8 cellular contexts compared by ENCODE assay signal in the genomic region with DNA sequence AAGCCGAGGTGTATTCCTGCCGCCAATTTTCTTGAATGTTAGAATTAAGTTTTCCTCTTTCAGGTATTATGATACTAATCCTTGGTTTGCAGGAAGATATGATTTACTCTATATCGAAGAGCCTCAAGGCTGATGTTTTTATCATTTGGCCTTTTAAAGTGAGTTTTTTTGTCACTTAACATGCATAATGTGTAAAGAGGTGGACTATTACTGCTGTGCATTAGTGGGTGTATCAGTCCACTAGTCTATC. TPM values are rescaled to one million over a fixed set of nuclear protein-coding genes. Genes with fewer than 3 reads are reported as not detected.
DNase-seq lines count a peak whose midpoint lies in the region; ATAC-seq and TF ChIP-seq lines count a peak whose summit lies in the region.

No MANE protein-coding gene starts in this region.

- no peak overlapping the region for H2AK5ac ChIP-seq in H9 (ENCODE audit: insufficient read length, low read length)

- H3K4me2 ChIP-seq in DND-41 (ENCODE audit: insufficient read depth, low read length) (peak overlapping the region; percentile 69), H9 (ENCODE audit: insufficient read depth, insufficient read length, low read length) (peak overlapping the region; percentile 65), SK-N-SH (peak overlapping the region; percentile 81)

- H4K91ac ChIP-seq in H9 (ENCODE audit: insufficient read length, low read depth, low read length), result no peak overlapping the region

- H3K27me3 ChIP-seq in DND-41 (ENCODE audit: insufficient read depth, low read length, poor library complexity) (no peaks in the 10 kb centered on the region), H9 (ENCODE audit: insufficient read depth, low read length) (no peaks in the 10 kb centered on the region), SK-N-SH (ENCODE audit: insufficient read depth) (no peaks in the 10 kb centered on the region), gastroesophageal sphincter (no peaks in the 10 kb centered on the region), stomach (no peaks in the 10 kb centered on the region)

- no peak overlapping the region for H4K8ac ChIP-seq in H9 (replicated peaks; ENCODE audit: insufficient read length, low read depth, low read length)

- H3K4me3 Mint-ChIP-seq in H9, result peak overlapping the region; percentile 95 to 97

- H3F3A ChIP-seq in SK-N-SH (replicated peaks; ENCODE audit: insufficient read depth), result peaks cover 14% of the 10 kb centered on the region

- no peaks in the 10 kb centered on the region for H3K9me2 ChIP-seq in SK-N-SH

- no peak overlapping the region for H2BK120ac ChIP-seq in H9 (ENCODE audit: low read depth, low read length, poor library complexity, severe bottlenecking)

- no peak overlapping the region for H3K14ac ChIP-seq in H9 (ENCODE audit: insufficient read depth, low read length)

- H3K4me1 Mint-ChIP-seq in H9, result peaks cover 7 to 9% of the 10 kb centered on the region in 2 experiments

- H3K23me2 ChIP-seq in H9 (ENCODE audit: insufficient read length, low read depth, low read length, poor library complexity, severe bottlenecking), result no peaks in the 10 kb centered on the region

- H2BK15ac ChIP-seq in H9 (ENCODE audit: low read depth, low read length), result no peak overlapping the region

- no peak for TF ChIP-seq EP300 in SK-N-SH (IDR thresholded peaks at IDR 0.05; ENCODE audit: borderline replicate concordance in 1 of 2, low read depth in 1 of 2, low read length in 1 of 2)
- no peak for TF ChIP-seq EP300 in gastroesophageal sphincter (IDR thresholded peaks at IDR 0.05)
- TF ChIP-seq EP300 in stomach (IDR thresholded peaks at IDR 0.05), result no peak

- no peak overlapping the region for H2BK20ac ChIP-seq in H9 (ENCODE audit: low read depth, low read length, poor library complexity, severe bottlenecking)

- peak overlapping the region in 1 of 3 experiments; percentile 100; a peak in 3 of 7 replicates for H3K27ac Mint-ChIP-seq in H9

- no peak overlapping the region for H2BK5ac ChIP-seq in H9 (ENCODE audit: insufficient read length, low read length)

- peaks cover 0 to 3% (median 2%) of the 10 kb centered on the region in 3 experiments; a peak in 2 of 7 replicates for H3K36me3 Mint-ChIP-seq in H9 (ENCODE audit: insufficient read depth in 1 of 3, low read depth in 3 of 3)

- no peak overlapping the region for H3K56ac ChIP-seq in H9 (ENCODE audit: insufficient read length, low read depth, low read length)

- H3K4ac ChIP-seq in H9 (ENCODE audit: low read depth, low read length), result no peak overlapping the region

- in situ Hi-C loops in ACHN (cut with HindIII; ENCODE audit: low pct_ligation_motif_present, low pct_unique_long_range_greater_than_20kb, low sequenced_read_pairs), result no loop called here

- H3K36me3 ChIP-seq in DND-41 (ENCODE audit: insufficient read depth, low read length), result no peaks in the 10 kb centered on the region
- no peaks in the 10 kb centered on the region for H3K36me3 ChIP-seq in SK-N-SH (replicated peaks in 1 of 2; ENCODE audit: control insufficient read depth in 1 of 2, insufficient read depth in 2 of 2, low read length in 1 of 2)
- H3K36me3 ChIP-seq in gastroesophageal sphincter, result no peaks in the 10 kb centered on the region
- H3K36me3 ChIP-seq in stomach, result no peaks in the 10 kb centered on the region

- peaks cover 10% of the 10 kb centered on the region for H3K4me1 ChIP-seq in DND-41 (ENCODE audit: insufficient read depth, low read length)
- H3K4me1 ChIP-seq in H9 (ENCODE audit: insufficient read depth, low read length), result no peaks in the 10 kb centered on the region
- H3K4me1 ChIP-seq in SK-N-SH (ENCODE audit: control insufficient read depth in 1 of 2, insufficient read depth in 2 of 2, low read depth in 1 of 2, low read length in 1 of 2), result peaks cover 0 to 5% of the 10 kb centered on the region in 2 experiments; a peak in 1 of 4 replicates
- H3K4me1 ChIP-seq in gastroesophageal sphincter, result peaks cover 0 to 8% (median 0%) of the 10 kb centered on the region in 3 donors
- peaks cover 0 to 33% (median 24%) of the 10 kb centered on the region in 4 donors for H3K4me1 ChIP-seq in stomach

- POLR2A ChIA-PET in SK-N-SH (lab: Yijun Ruan, JAX), result no interaction called here

- H3K79me2 ChIP-seq in DND-41 (ENCODE audit: insufficient read depth, low read length) (no peaks in the 10 kb centered on the region), H9 (ENCODE audit: insufficient read depth, low read length) (no peaks in the 10 kb centered on the region), SK-N-SH (ENCODE audit: insufficient read depth) (no peaks in the 10 kb centered on the region)

- H3K23ac ChIP-seq in H9 (ENCODE audit: insufficient read length, low read depth, low read length), result no peak overlapping the region

- TF ChIP-seq POLR2A in gastroesophageal sphincter (IDR thresholded peaks at IDR 0.05) (no peak), stomach (IDR thresholded peaks at IDR 0.05) (no peak)

- no CpG with 5 or more reads among the region's 3 CpGs for WGBS in H9 (ENCODE audit: extremely low coverage, insufficient read length, low lambda C conversion rate)
- 7% methylated on average over 3 of the region's 3 CpGs for WGBS in SK-N-SH (ENCODE audit: low lambda C conversion rate)
- 13 to 17% methylated on average over 3 of the region's 3 CpGs for WGBS in gastroesophageal sphincter (ENCODE audit: low coverage in 1 of 2), 2 donors
- WGBS in stomach, 5 donors, result 18 to 27% (median 25%) methylated on average over 3 of the region's 3 CpGs

- H3K18ac ChIP-seq in H9 (ENCODE audit: insufficient read length, low read depth, low read length), result no peak overlapping the region

- H2BK12ac ChIP-seq in H9 (ENCODE audit: insufficient read length, low read depth, low read length), result no peak overlapping the region

- peaks cover 6 to 10% of the 10 kb centered on the region in 2 experiments; a peak in 3 of 5 replicates for H3K9me3 Mint-ChIP-seq in H9

- no peak overlapping the region for H4K5ac ChIP-seq in H9 (ENCODE audit: insufficient read length, low read depth, low read length)

- H3K27me3 Mint-ChIP-seq in H9 (ENCODE audit: low read depth), result peaks cover 10% of the 10 kb centered on the region

- no peak overlapping the region for H3T11ph ChIP-seq in H9 (ENCODE audit: low read length)

- peak; percentile 17 for ATAC-seq in DND-41 (ENCODE audit: insufficient read depth, low read depth)
- no peak for ATAC-seq in gastroesophageal sphincter

- intact Hi-C loops in stomach (cut with DNase I; ENCODE audit: low total_unique reads), result no loop called here

- H3K4me3 ChIP-seq in DND-41 (ENCODE audit: low read depth in 1 of 2, low read length in 2 of 2) (peak overlapping the region; percentile 71 to 78), SK-N-SH (ENCODE audit: low read depth in 2 of 2, low read length in 1 of 2) (peak overlapping the region; percentile 71 to 86), gastroesophageal sphincter (peak overlapping the region; percentile 61 to 86), stomach (peak overlapping the region; percentile 51 to 63 (median 60))

- no peaks in the 10 kb centered on the region for H3K9me3 ChIP-seq in DND-41 (ENCODE audit: insufficient read depth, low read length, severe bottlenecking)
- no peaks in the 10 kb centered on the region for H3K9me3 ChIP-seq in H9 (ENCODE audit: control insufficient read depth, low read depth, low read length)
- no peaks in the 10 kb centered on the region for H3K9me3 ChIP-seq in SK-N-SH
- no peaks in the 10 kb centered on the region for H3K9me3 ChIP-seq in gastroesophageal sphincter
- no peaks in the 10 kb centered on the region for H3K9me3 ChIP-seq in stomach

- H2AFZ ChIP-seq in DND-41 (ENCODE audit: low read depth, low read length), result peak overlapping the region; percentile 82
- no peak overlapping the region for H2AFZ ChIP-seq in H9 (ENCODE audit: low read length)
- peak overlapping the region; percentile 91 for H2AFZ ChIP-seq in SK-N-SH (ENCODE audit: low read depth)

- DNase-seq in DND-41 (no peak), H9 (no peak), SK-N-SH (no peak), stomach (no peak), ACHN (no peak), superior temporal gyrus (ENCODE audit: extremely low spot score) (no peak), HPDE6-E6E7 (ENCODE audit: extremely low spot score) (no peak)

- CTCF ChIA-PET in SK-N-SH (lab: Yijun Ruan, JAX), result interaction anchor here (1.1 kb wide), 1 partner anchor 12 kb away, joined by 3 read pairs; no protein-coding TSS in a partner anchor

- no peak for TF ChIP-seq RAD21 in SK-N-SH (IDR thresholded peaks at IDR 0.05; ENCODE audit: low read length)

- H4K20me1 ChIP-seq in DND-41 (ENCODE audit: insufficient read depth, low read length), result no peaks in the 10 kb centered on the region
- H4K20me1 ChIP-seq in H9 (ENCODE audit: control insufficient read depth, insufficient read depth, insufficient read length), result no peaks in the 10 kb centered on the region
- H4K20me1 ChIP-seq in SK-N-SH (ENCODE audit: insufficient read depth), result no peaks in the 10 kb centered on the region

- TF ChIP-seq CTCF in DND-41 (IDR thresholded peaks at IDR 0.05; ENCODE audit: borderline replicate concordance, extremely low read depth, low read length, poor library complexity, severe bottlenecking), result no peak
- TF ChIP-seq CTCF in H9 (conservative IDR thresholded peaks at IDR 0.05), result no peak
- TF ChIP-seq CTCF in SK-N-SH (IDR thresholded peaks at IDR 0.05), result no peak
- no peak for TF ChIP-seq CTCF in gastroesophageal sphincter (IDR thresholded peaks at IDR 0.05)
- no peak for TF ChIP-seq CTCF in stomach (IDR thresholded peaks at IDR 0.05)

- H3K27ac ChIP-seq in DND-41 (ENCODE audit: low read length) (peak overlapping the region; percentile 100), H9 (ENCODE audit: insufficient read length, low read depth, low read length) (peak overlapping the region; percentile 95), SK-N-SH (ENCODE audit: low read depth in 2 of 2, low read length in 1 of 2) (peak overlapping the region; percentile 96 to 99; a peak in 3 of 4 replicates), gastroesophageal sphincter (peak overlapping the region; percentile 92 to 97 (median 94)), stomach (peak overlapping the region; percentile 90 to 98 (median 94))

- no peaks in the 10 kb centered on the region for H3K79me1 ChIP-seq in H9 (ENCODE audit: insufficient read depth, low read depth, low read length, poor library complexity, severe bottlenecking)

- H3K9ac ChIP-seq in DND-41 (ENCODE audit: low read depth, low read length) (peak overlapping the region; percentile 98), H9 (ENCODE audit: extremely low read depth, insufficient read length, low read length) (no peak overlapping the region), SK-N-SH (peak overlapping the region; percentile 86)

TF ChIP-seq in SK-N-SH, 30 proteins besides CTCF, POLR2A, EP300 and RAD21 (continues in another document):
- TF ChIP-seq CHD2 (IDR thresholded peaks at IDR 0.05; ENCODE audit: low read length, partially characterized antibody), result no peak

RNA-seq across cellular contexts. Expression of gene TMPO, which starts 11.1 kb away (rescaled TPM):
- total RNA-seq in H9 (2021) (202 and 204 TPM in 2 replicates), gastroesophageal sphincter (10 to 100 TPM; 42.3 to 56.7 (median 53.7) TPM), stomach (100 to 1,000 TPM in 3 of 5 donors, 10 to 100 TPM in 2; 37.9 to 209 (median 113) TPM)
- polyA plus RNA-seq in SK-N-SH (2012; rRNA removed) (20.8 and 22.1 TPM in 2 replicates), stomach (10 to 100 TPM; 22.8 to 29.6 (median 24.6) TPM)
- polyA plus RNA-seq in SK-N-SH (2012; cell fraction: cytosol; rRNA removed), result 26.7 and 28.2 TPM in 2 replicates
- polyA plus RNA-seq in SK-N-SH (2012; cell fraction: nucleus; rRNA removed), result 15.5 and 16.7 TPM in 2 replicates
